1 cellular context compared by ENCODE assay signal in the genomic region with DNA sequence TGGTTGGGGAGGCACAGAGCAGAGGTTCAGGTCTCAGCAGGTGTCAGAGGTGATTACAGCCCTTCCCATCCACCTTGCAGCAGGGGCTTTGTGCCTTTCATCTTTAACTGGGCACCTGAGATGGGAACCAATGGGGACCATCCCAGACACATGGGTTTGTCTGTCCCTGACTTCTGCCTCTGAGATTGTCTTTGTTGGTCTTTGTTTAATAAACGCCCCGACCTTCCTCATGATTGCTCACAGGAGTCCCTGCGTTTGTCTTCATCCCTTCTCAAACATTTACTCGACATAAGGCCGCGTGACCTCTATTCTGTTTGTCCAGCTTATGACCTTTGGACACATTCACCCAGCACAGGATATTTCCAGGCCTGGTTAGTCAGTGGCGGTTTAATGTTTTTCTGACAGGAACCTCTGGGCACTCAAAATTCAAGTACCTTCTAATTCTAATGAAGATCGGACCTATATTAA.
TF ChIP-seq lines count a peak whose summit lies in the region.

No MANE protein-coding gene starts in this region.

TF ChIP-seq in HepG2, 621 proteins besides CTCF, POLR2A, EP300 and RAD21 (continued from another document and continues in another):
- TF ChIP-seq, protein P1, sequence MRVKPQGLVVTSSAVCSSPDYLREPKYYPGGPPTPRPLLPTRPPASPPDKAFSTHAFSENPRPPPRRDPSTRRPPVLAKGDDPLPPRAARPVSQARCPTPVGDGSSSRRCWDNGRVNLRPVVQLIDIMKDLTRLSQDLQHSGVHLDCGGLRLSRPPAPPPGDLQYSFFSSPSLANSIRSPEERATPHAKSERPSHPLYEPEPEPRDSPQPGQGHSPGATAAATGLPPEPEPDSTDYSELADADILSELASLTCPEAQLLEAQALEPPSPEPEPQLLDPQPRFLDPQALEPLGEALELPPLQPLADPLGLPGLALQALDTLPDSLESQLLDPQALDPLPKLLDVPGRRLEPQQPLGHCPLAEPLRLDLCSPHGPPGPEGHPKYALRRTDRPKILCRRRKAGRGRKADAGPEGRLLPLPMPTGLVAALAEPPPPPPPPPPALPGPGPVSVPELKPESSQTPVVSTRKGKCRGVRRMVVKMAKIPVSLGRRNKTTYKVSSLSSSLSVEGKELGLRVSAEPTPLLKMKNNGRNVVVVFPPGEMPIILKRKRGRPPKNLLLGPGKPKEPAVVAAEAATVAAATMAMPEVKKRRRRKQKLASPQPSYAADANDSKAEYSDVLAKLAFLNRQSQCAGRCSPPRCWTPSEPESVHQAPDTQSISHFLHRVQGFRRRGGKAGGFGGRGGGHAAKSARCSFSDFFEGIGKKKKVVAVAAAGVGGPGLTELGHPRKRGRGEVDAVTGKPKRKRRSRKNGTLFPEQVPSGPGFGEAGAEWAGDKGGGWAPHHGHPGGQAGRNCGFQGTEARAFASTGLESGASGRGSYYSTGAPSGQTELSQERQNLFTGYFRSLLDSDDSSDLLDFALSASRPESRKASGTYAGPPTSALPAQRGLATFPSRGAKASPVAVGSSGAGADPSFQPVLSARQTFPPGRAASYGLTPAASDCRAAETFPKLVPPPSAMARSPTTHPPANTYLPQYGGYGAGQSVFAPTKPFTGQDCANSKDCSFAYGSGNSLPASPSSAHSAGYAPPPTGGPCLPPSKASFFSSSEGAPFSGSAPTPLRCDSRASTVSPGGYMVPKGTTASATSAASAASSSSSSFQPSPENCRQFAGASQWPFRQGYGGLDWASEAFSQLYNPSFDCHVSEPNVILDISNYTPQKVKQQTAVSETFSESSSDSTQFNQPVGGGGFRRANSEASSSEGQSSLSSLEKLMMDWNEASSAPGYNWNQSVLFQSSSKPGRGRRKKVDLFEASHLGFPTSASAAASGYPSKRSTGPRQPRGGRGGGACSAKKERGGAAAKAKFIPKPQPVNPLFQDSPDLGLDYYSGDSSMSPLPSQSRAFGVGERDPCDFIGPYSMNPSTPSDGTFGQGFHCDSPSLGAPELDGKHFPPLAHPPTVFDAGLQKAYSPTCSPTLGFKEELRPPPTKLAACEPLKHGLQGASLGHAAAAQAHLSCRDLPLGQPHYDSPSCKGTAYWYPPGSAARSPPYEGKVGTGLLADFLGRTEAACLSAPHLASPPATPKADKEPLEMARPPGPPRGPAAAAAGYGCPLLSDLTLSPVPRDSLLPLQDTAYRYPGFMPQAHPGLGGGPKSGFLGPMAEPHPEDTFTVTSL (CRISPR knock-in tag; IDR thresholded peaks at IDR 0.05; ENCODE audit: borderline replicate concordance) = peak; percentile 94; the same call in 1 of the 2 replicates
- TF ChIP-seq ZNF605 (CRISPR knock-in tag; IDR thresholded peaks at IDR 0.05) (peak; percentile 55; the same call in 1 of the 2 replicates), POLR2AphosphoS2 (IDR thresholded peaks at IDR 0.05; ENCODE audit: low read depth, low read length) (no peak), KAT2B (IDR thresholded peaks at IDR 0.05; ENCODE audit: borderline replicate concordance, low read depth, low read length) (no peak), ZNF264 (CRISPR knock-in tag; IDR thresholded peaks at IDR 0.05) (no peak), ZBTB7A (CRISPR knock-in tag; IDR thresholded peaks at IDR 0.05) (no peak), CCDC6 (CRISPR knock-in tag; IDR thresholded peaks at IDR 0.05) (no peak), TOPORS (CRISPR knock-in tag; IDR thresholded peaks at IDR 0.05) (peak; percentile 58; the same call in 1 of the 2 replicates), ZNF317 (CRISPR knock-in tag; IDR thresholded peaks at IDR 0.05) (no peak), TAF15 (IDR thresholded peaks at IDR 0.05; ENCODE audit: low read depth, low read length, poor library complexity, severe bottlenecking) (no peak), KDM1A (CRISPR knock-in tag; IDR thresholded peaks at IDR 0.05) (0 out of 2 replicates have a peak, but pooled peaks have one; percentile 35), ZSCAN22 (CRISPR knock-in tag; IDR thresholded peaks at IDR 0.05) (no peak), RARA (CRISPR knock-in tag; IDR thresholded peaks at IDR 0.05) (peak; percentile 90), NBN (conservative IDR thresholded peaks at IDR 0.05) (no peak)
- TF ChIP-seq, protein P2, sequence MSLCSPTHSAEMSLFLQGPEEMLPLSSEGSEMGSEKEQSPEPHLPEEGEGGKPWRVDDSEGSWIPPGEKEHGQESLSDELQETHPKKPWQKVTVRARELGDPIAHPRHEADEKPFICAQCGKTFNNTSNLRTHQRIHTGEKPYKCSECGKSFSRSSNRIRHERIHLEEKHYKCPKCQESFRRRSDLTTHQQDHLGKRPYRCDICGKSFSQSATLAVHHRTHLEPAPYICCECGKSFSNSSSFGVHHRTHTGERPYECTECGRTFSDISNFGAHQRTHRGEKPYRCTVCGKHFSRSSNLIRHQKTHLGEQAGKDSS (CRISPR knock-in tag; IDR thresholded peaks at IDR 0.05; ENCODE audit: borderline replicate concordance, low read depth) = no peak
- TF ChIP-seq, protein P3, sequence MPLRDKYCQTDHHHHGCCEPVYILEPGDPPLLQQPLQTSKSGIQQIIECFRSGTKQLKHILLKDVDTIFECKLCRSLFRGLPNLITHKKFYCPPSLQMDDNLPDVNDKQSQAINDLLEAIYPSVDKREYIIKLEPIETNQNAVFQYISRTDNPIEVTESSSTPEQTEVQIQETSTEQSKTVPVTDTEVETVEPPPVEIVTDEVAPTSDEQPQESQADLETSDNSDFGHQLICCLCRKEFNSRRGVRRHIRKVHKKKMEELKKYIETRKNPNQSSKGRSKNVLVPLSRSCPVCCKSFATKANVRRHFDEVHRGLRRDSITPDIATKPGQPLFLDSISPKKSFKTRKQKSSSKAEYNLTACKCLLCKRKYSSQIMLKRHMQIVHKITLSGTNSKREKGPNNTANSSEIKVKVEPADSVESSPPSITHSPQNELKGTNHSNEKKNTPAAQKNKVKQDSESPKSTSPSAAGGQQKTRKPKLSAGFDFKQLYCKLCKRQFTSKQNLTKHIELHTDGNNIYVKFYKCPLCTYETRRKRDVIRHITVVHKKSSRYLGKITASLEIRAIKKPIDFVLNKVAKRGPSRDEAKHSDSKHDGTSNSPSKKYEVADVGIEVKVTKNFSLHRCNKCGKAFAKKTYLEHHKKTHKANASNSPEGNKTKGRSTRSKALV (CRISPR knock-in tag; IDR thresholded peaks at IDR 0.05) = no peak
- TF ChIP-seq, protein P4, sequence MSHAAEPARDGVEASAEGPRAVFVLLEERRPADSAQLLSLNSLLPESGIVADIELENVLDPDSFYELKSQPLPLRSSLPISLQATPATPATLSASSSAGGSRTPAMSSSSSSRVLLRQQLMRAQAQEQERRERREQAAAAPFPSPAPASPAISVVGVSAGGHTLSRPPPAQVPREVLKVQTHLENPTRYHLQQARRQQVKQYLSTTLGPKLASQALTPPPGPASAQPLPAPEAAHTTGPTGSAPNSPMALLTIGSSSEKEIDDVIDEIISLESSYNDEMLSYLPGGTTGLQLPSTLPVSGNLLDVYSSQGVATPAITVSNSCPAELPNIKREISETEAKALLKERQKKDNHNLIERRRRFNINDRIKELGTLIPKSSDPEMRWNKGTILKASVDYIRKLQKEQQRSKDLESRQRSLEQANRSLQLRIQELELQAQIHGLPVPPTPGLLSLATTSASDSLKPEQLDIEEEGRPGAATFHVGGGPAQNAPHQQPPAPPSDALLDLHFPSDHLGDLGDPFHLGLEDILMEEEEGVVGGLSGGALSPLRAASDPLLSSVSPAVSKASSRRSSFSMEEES (CRISPR knock-in tag; IDR thresholded peaks at IDR 0.05) = peak; percentile 97
- TF ChIP-seq, protein P5, sequence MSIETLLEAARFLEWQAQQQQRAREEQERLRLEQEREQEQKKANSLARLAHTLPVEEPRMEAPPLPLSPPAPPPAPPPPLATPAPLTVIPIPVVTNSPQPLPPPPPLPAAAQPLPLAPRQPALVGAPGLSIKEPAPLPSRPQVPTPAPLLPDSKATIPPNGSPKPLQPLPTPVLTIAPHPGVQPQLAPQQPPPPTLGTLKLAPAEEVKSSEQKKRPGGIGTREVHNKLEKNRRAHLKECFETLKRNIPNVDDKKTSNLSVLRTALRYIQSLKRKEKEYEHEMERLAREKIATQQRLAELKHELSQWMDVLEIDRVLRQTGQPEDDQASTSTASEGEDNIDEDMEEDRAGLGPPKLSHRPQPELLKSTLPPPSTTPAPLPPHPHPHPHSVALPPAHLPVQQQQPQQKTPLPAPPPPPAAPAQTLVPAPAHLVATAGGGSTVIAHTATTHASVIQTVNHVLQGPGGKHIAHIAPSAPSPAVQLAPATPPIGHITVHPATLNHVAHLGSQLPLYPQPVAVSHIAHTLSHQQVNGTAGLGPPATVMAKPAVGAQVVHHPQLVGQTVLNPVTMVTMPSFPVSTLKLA (IDR thresholded peaks at IDR 0.05) = peak; percentile 53
- TF ChIP-seq, protein P6, sequence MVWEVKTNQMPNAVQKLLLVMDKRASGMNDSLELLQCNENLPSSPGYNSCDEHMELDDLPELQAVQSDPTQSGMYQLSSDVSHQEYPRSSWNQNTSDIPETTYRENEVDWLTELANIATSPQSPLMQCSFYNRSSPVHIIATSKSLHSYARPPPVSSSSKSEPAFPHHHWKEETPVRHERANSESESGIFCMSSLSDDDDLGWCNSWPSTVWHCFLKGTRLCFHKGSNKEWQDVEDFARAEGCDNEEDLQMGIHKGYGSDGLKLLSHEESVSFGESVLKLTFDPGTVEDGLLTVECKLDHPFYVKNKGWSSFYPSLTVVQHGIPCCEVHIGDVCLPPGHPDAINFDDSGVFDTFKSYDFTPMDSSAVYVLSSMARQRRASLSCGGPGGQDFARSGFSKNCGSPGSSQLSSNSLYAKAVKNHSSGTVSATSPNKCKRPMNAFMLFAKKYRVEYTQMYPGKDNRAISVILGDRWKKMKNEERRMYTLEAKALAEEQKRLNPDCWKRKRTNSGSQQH (CRISPR knock-in tag; IDR thresholded peaks at IDR 0.05; ENCODE audit: low read depth) = no peak
- TF ChIP-seq, protein P7, sequence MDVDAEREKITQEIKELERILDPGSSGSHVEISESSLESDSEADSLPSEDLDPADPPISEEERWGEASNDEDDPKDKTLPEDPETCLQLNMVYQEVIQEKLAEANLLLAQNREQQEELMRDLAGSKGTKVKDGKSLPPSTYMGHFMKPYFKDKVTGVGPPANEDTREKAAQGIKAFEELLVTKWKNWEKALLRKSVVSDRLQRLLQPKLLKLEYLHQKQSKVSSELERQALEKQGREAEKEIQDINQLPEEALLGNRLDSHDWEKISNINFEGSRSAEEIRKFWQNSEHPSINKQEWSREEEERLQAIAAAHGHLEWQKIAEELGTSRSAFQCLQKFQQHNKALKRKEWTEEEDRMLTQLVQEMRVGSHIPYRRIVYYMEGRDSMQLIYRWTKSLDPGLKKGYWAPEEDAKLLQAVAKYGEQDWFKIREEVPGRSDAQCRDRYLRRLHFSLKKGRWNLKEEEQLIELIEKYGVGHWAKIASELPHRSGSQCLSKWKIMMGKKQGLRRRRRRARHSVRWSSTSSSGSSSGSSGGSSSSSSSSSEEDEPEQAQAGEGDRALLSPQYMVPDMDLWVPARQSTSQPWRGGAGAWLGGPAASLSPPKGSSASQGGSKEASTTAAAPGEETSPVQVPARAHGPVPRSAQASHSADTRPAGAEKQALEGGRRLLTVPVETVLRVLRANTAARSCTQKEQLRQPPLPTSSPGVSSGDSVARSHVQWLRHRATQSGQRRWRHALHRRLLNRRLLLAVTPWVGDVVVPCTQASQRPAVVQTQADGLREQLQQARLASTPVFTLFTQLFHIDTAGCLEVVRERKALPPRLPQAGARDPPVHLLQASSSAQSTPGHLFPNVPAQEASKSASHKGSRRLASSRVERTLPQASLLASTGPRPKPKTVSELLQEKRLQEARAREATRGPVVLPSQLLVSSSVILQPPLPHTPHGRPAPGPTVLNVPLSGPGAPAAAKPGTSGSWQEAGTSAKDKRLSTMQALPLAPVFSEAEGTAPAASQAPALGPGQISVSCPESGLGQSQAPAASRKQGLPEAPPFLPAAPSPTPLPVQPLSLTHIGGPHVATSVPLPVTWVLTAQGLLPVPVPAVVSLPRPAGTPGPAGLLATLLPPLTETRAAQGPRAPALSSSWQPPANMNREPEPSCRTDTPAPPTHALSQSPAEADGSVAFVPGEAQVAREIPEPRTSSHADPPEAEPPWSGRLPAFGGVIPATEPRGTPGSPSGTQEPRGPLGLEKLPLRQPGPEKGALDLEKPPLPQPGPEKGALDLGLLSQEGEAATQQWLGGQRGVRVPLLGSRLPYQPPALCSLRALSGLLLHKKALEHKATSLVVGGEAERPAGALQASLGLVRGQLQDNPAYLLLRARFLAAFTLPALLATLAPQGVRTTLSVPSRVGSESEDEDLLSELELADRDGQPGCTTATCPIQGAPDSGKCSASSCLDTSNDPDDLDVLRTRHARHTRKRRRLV (CRISPR knock-in tag; IDR thresholded peaks at IDR 0.05) = no peak
- TF ChIP-seq, protein P8, sequence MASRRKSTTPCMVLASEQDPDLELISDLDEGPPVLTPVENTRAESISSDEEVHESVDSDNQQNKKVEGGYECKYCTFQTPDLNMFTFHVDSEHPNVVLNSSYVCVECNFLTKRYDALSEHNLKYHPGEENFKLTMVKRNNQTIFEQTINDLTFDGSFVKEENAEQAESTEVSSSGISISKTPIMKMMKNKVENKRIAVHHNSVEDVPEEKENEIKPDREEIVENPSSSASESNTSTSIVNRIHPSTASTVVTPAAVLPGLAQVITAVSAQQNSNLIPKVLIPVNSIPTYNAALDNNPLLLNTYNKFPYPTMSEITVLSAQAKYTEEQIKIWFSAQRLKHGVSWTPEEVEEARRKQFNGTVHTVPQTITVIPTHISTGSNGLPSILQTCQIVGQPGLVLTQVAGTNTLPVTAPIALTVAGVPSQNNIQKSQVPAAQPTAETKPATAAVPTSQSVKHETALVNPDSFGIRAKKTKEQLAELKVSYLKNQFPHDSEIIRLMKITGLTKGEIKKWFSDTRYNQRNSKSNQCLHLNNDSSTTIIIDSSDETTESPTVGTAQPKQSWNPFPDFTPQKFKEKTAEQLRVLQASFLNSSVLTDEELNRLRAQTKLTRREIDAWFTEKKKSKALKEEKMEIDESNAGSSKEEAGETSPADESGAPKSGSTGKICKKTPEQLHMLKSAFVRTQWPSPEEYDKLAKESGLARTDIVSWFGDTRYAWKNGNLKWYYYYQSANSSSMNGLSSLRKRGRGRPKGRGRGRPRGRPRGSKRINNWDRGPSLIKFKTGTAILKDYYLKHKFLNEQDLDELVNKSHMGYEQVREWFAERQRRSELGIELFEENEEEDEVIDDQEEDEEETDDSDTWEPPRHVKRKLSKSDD (CRISPR knock-in tag; IDR thresholded peaks at IDR 0.05; ENCODE audit: low read depth) = no peak
- TF ChIP-seq, protein P9, sequence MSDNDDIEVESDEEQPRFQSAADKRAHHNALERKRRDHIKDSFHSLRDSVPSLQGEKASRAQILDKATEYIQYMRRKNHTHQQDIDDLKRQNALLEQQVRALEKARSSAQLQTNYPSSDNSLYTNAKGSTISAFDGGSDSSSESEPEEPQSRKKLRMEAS (IDR thresholded peaks at IDR 0.05) = peak; percentile 64; the same call in 1 of the 2 replicates
- TF ChIP-seq, protein P10, sequence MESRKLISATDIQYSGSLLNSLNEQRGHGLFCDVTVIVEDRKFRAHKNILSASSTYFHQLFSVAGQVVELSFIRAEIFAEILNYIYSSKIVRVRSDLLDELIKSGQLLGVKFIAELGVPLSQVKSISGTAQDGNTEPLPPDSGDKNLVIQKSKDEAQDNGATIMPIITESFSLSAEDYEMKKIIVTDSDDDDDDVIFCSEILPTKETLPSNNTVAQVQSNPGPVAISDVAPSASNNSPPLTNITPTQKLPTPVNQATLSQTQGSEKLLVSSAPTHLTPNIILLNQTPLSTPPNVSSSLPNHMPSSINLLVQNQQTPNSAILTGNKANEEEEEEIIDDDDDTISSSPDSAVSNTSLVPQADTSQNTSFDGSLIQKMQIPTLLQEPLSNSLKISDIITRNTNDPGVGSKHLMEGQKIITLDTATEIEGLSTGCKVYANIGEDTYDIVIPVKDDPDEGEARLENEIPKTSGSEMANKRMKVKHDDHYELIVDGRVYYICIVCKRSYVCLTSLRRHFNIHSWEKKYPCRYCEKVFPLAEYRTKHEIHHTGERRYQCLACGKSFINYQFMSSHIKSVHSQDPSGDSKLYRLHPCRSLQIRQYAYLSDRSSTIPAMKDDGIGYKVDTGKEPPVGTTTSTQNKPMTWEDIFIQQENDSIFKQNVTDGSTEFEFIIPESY (CRISPR knock-in tag; IDR thresholded peaks at IDR 0.05) = no peak
